Comparison of ENCODE assay signal across 8 cellular contexts in the genomic region with DNA sequence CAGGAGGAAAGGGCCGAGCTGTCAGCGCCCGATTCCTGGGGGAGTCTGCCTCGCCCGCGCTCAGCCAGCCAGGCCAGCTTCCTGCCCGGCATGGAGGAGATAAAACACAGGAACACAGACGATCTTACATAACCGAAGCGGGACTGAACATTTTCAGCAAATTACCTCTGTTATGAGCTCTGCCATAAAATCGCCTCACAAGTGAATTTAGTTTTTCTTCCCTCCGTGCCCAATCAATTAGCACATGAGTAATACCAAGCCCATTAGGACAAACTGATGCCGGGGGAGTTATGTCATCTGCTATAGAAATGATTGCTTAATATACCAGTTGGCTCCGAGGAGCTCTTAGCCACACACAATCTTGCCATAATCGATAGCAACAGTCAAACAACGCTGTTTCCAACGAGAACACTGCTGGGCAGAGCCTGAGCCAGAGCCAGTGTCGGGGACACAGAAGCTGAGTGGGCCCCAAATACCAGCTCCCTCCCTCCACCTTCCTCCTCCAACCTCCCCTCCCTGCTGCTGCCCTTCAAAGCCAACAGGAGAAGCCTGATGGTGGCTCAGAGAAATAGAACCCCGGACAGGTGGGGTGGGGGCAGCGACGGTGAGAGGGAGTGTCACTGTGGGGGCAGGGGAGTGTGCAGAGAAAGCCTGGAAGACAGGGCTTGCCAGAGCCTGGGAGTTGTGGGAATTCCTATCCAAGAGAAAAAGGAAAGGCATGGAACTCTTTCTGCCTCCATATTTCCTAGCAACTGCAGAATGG.
DNase-seq lines count a peak whose midpoint lies in the region; ATAC-seq, FAIRE-seq and TF ChIP-seq lines count a peak whose summit lies in the region.

No MANE protein-coding gene starts in this region.

- DNase-seq in activated T-cell treated with anti-CD3 and anti-CD28 coated beads, Interleukin-2, amount 50 U/mL, for 48 hours, result peak; percentile 8 to 10
- DNase-seq in activated T-cell treated with anti-CD3 and anti-CD28 coated beads, Interleukin-2, amount 50 U/mL, for 4 hours, result no peak
- DNase-seq in K562 (ENCODE audit: extremely low read depth in 1 of 4, low spot score in 3 of 4) (peak in 3 of 4 experiments; percentile 18 to 25 (median 20)), islet precursor cell (peak; percentile 82), testis (peak; percentile 70), GM12891 (ENCODE audit: insufficient read length, low spot score) (no peak), HPDE6-E6E7 (ENCODE audit: extremely low spot score) (no peak), NCI-H1930 (lab: John Stamatoyannopoulos, UW) (no peak)

- peaks cover 4% of the 10 kb centered on the region for H3K9me3 Mint-ChIP-seq in activated T-cell treated with anti-CD3 and anti-CD28 coated beads, Interleukin-2, amount 50 U/mL, for 4 hours

- POLR2A ChIA-PET in K562 (lab: Yijun Ruan, JAX), result interaction anchor here (0.5 to 1.7 kb wide), 5 partner anchors 12 to 36 kb away, joined by 3 to 4 read pairs (median 4); no protein-coding TSS in a partner anchor

- no peak for TF ChIP-seq EP300 in K562 (IDR thresholded peaks at IDR 0.05; ENCODE audit: low read length)

- H3K4me2 ChIP-seq in K562 (ENCODE audit: insufficient read depth, low read length), result peak overlapping the region; percentile 33; the same call in 1 of the 2 replicates

- H3K27me3 ChIP-seq in K562 (ENCODE audit: control insufficient read depth in 2 of 2, insufficient read depth in 2 of 2, low read length in 2 of 2), result peaks cover 15 to 36% of the 10 kb centered on the region in 2 experiments; a peak in 4 of 5 replicates
- no peaks in the 10 kb centered on the region for H3K27me3 ChIP-seq in testis

- H3K9me1 ChIP-seq in K562 (ENCODE audit: control insufficient read depth, insufficient read depth, low read length), result no peaks in the 10 kb centered on the region

- H3K79me2 ChIP-seq in K562 (ENCODE audit: control insufficient read depth, insufficient read depth, low read length), result no peaks in the 10 kb centered on the region

- peak overlapping the region; percentile 16; the same call in 1 of the 2 replicates for H2AFZ ChIP-seq in K562 (ENCODE audit: low read depth, low read length)

- peaks cover 22% of the 10 kb centered on the region for H3K27me3 Mint-ChIP-seq in activated T-cell treated with anti-CD3 and anti-CD28 coated beads, Interleukin-2, amount 50 U/mL, for 4 hours (ENCODE audit: low read depth)

- H3K4me1 ChIP-seq in K562 (replicated peaks in 1 of 2; ENCODE audit: control insufficient read depth in 2 of 2, insufficient read depth in 2 of 2, low read length in 2 of 2), result peaks cover 11% of the 10 kb centered on the region in 2 experiments; a peak in 4 of 5 replicates
- H3K4me1 ChIP-seq in testis, result peaks cover 12% of the 10 kb centered on the region

- H3K36me3 Mint-ChIP-seq in activated T-cell treated with anti-CD3 and anti-CD28 coated beads, Interleukin-2, amount 50 U/mL, for 4 hours (ENCODE audit: insufficient read depth), result no peaks in the 10 kb centered on the region

- H3K36me3 ChIP-seq in K562 (ENCODE audit: control insufficient read depth, insufficient read depth, low read length) (no peaks in the 10 kb centered on the region), testis (ENCODE audit: low read depth, missing control alignments) (no peaks in the 10 kb centered on the region)

- H3K4me3 Mint-ChIP-seq in activated T-cell treated with anti-CD3 and anti-CD28 coated beads, Interleukin-2, amount 50 U/mL, for 4 hours, result no peak overlapping the region

- no TSS peak for BruUV-seq in K562 (replicated peaks; lab: Mats Ljungman, UMichigan)

- no peaks in the 10 kb centered on the region for H3K4me1 Mint-ChIP-seq in activated T-cell treated with anti-CD3 and anti-CD28 coated beads, Interleukin-2, amount 50 U/mL, for 4 hours (ENCODE audit: low read depth)

- H3K4me3 ChIP-seq in K562 (no peak overlapping the region), testis (no peak overlapping the region)

- no peaks in the 10 kb centered on the region; the same call in 1 of the 2 replicates for H4K20me1 ChIP-seq in K562 (replicated peaks; ENCODE audit: control insufficient read depth, insufficient read depth, low read length)

- no peak for TF ChIP-seq CTCF in K562 (IDR thresholded peaks at IDR 0.05 in 2 of 3, conservative IDR thresholded peaks at IDR 0.05 in 1 of 3; ENCODE audit: insufficient read depth in 2 of 3, low read depth in 1 of 3, low read length in 3 of 3)
- TF ChIP-seq CTCF in testis (IDR thresholded peaks at IDR 0.05), result no peak

- TF ChIP-seq POLR2A in K562 (conservative IDR thresholded peaks at IDR 0.05), result no peak
- TF ChIP-seq POLR2A in testis (IDR thresholded peaks at IDR 0.05), result no peak
- no peak for TF ChIP-seq POLR2A in GM12891 (IDR thresholded peaks at IDR 0.05; ENCODE audit: low read depth, low read length)

- H3K9me3 ChIP-seq in K562 (replicated peaks; ENCODE audit: control insufficient read depth, insufficient read depth, low read depth, low read length) (no peaks in the 10 kb centered on the region; the same call in 1 of the 2 replicates), testis (no peaks in the 10 kb centered on the region)

- TF ChIP-seq RAD21 in K562 (CRISPR knock-in tag; conservative IDR thresholded peaks at IDR 0.05 in 1 of 2, IDR thresholded peaks at IDR 0.05 in 1 of 2), result no peak

- CTCF ChIA-PET in K562 (lab: Yijun Ruan, JAX; ENCODE audit: low intra/inter-chr PET ratio), result no interaction called here

- H3K27ac ChIP-seq in K562 (ENCODE audit: extremely low read depth, low read depth, low read length), result no peak overlapping the region
- H3K27ac ChIP-seq in testis, result peak overlapping the region in 1 of 2 donors; percentile 5

- FAIRE-seq in K562 (lab: Jason Lieb, UNC), result no peak
- FAIRE-seq in GM12891 (lab: Jason Lieb, UNC), result no peak

- in situ Hi-C loops in K562 (cut with MboI), result no loop called here

- WGBS in K562 (ENCODE audit: insufficient coverage, low coverage, missing lambda C conversion rate), result 6% methylated on average over 17 of the region's 21 CpGs
- 16 to 55% methylated on average over 19 to 21 of the region's 21 CpGs for WGBS in testis, 2 donors

- intact Hi-C loops in K562 (cut with micrococcal nuclease), result no loop called here
- intact Hi-C loops in testis (cut with DNase I; ENCODE audit: low total_unique reads), result no loop called here

- peak overlapping the region in 1 of 2 experiments; percentile 81; a peak in 3 of 4 replicates for H3K9ac ChIP-seq in K562 (ENCODE audit: insufficient read depth in 1 of 2, low read depth in 2 of 2, low read length in 2 of 2)

- ATAC-seq in activated T-cell treated with anti-CD3 and anti-CD28 coated beads, Interleukin-2, amount 50 U/mL, for 4 hours, result no peak
- ATAC-seq in K562, result peak; percentile 56; the same call in 2 of the 3 replicates

TF ChIP-seq in K562, 482 proteins besides CTCF, POLR2A, EP300 and RAD21 (continues in another document):
- TF ChIP-seq SMAD4 (CRISPR knock-in tag; conservative IDR thresholded peaks at IDR 0.05) (0 out of 2 replicates have a peak, but pooled peaks have one; percentile 33), SIN3A (IDR thresholded peaks at IDR 0.05; ENCODE audit: borderline replicate concordance in 2 of 2, control insufficient read depth in 1 of 2, low read depth in 2 of 2, low read length in 2 of 2) (no peak), CEBPG (CRISPR knock-in tag; IDR thresholded peaks at IDR 0.05) (no peak), CEBPG (tag; conservative IDR thresholded peaks at IDR 0.05 in 1 of 2, IDR thresholded peaks at IDR 0.05 in 1 of 2) (peak; percentile 83 to 89), MEIS2 (IDR thresholded peaks at IDR 0.05; ENCODE audit: partially characterized antibody) (peak; percentile 12), CEBPB (tag; IDR thresholded peaks at IDR 0.05) (peak; percentile 86)

TF ChIP-seq in GM12891, 5 proteins besides CTCF, POLR2A, EP300 and RAD21:
- TF ChIP-seq PAX5 (IDR thresholded peaks at IDR 0.05; ENCODE audit: insufficient read depth, low read length, severe bottlenecking), result no peak
- TF ChIP-seq POLR2AphosphoS5 (IDR thresholded peaks at IDR 0.05; ENCODE audit: low read depth, low read length), result no peak
- TF ChIP-seq POU2F2 (IDR thresholded peaks at IDR 0.05; ENCODE audit: low read depth, low read length), result no peak
- TF ChIP-seq TAF1 (IDR thresholded peaks at IDR 0.05; ENCODE audit: low read depth, low read length), result no peak
- no peak for TF ChIP-seq SPI1 (IDR thresholded peaks at IDR 0.05; ENCODE audit: low read depth, low read length)

Comparison
In these comparisons a context has a peak if more than half of its experiments do, and no peak if none do; other contexts are left out.
1. DNase-seq: peak in activated T-cell treated with anti-CD3 and anti-CD28 coated beads, Interleukin-2, amount 50 U/mL, for 48 hours (2 of 2), K562 (3 of 4), islet precursor cell (single experiment) and testis (single experiment); none in activated T-cell treated with anti-CD3 and anti-CD28 coated beads, Interleukin-2, amount 50 U/mL, for 4 hours (single experiment), GM12891 (single experiment), HPDE6-E6E7 (single experiment) and NCI-H1930 (0 of 2).